9 cellular contexts compared by ENCODE assay signal in genomic region chr18:62131305-62131909, GRCh38. TPM values are rescaled to one million over a fixed set of nuclear protein-coding genes. Genes with fewer than 3 reads are reported as not detected.
DNase-seq lines count a peak whose midpoint lies in the region; ATAC-seq, FAIRE-seq and TF ChIP-seq lines count a peak whose summit lies in the region.
"Had no signal": no experiment of that assay in that cellular context is flagged by ENCODE, and none has a peak within 500 bp of the region (broad histone marks: within the 10 kb centered on the region; RNA-seq: fewer than 3 reads in every experiment).

No MANE protein-coding gene starts in this region.

- no peak overlapping the region for H4K8ac ChIP-seq in trophoblast cell (ENCODE audit: low read depth, low read length)

- TF ChIP-seq CTCF in foreskin keratinocyte (conservative IDR thresholded peaks at IDR 0.05), result peak; percentile 95

- no peak overlapping the region for H3K23ac ChIP-seq in trophoblast cell (ENCODE audit: low read length)

- DNase-seq in CMK (ENCODE audit: low read depth), result peak; percentile 40
- DNase-seq in HTR-8/SVneo (ENCODE audit: insufficient read length, low spot score), result peak; percentile 12
- DNase-seq in RCC 7860 (ENCODE audit: low spot score), result peak; percentile 18
- DNase-seq in activated T-helper 1 cell treated with anti-CD3 and anti-CD28 coated beads, Interleukin-12 subunit alpha, Interleukin-12 subunit beta, Interleukin-2, Interleukin-4 antibody, amounts not matched to agents 30 ng/mL and 10 ng/mL and 1 ng/mL, durations not matched to agents 14 hours and 24 hours and 36 hours (ENCODE audit: low spot score), result peak; percentile 31
- DNase-seq in foreskin keratinocyte, result peak; percentile 10 to 38
- peak; percentile 41 to 73 for DNase-seq in trophoblast cell
- DNase-seq in urothelium cell line (ENCODE audit: low spot score), result peak; percentile 31

- H3K36me3 ChIP-seq in trophoblast cell (ENCODE audit: control insufficient read depth in 1 of 2, insufficient read depth in 2 of 2, low read length in 2 of 2), result no peaks in the 10 kb centered on the region

- no peak overlapping the region for H2AFZ ChIP-seq in trophoblast cell (ENCODE audit: insufficient read depth, low read length, poor library complexity)

- WGBS in trophoblast cell (ENCODE audit: extremely low coverage, insufficient coverage, insufficient read length), result no CpG with 5 or more reads among the region's 2 CpGs

- H3K27ac ChIP-seq in foreskin keratinocyte (no peak overlapping the region), trophoblast cell (ENCODE audit: low read depth, low read length) (no peak overlapping the region)

- no peak overlapping the region for H3K4me2 ChIP-seq in trophoblast cell (ENCODE audit: low read length)

- no peak overlapping the region for H3K18ac ChIP-seq in trophoblast cell (ENCODE audit: low read length)

- H2BK12ac ChIP-seq in trophoblast cell (ENCODE audit: low read length), result no peak overlapping the region

- H2BK5ac ChIP-seq in trophoblast cell (ENCODE audit: low read depth, low read length, poor library complexity), result no peak overlapping the region

- no peak overlapping the region for H3K4me3 ChIP-seq in trophoblast cell (ENCODE audit: low read depth, low read length)

- H3K9ac ChIP-seq in trophoblast cell (ENCODE audit: low read length), result no peak overlapping the region

- H3K79me2 ChIP-seq in trophoblast cell (ENCODE audit: control insufficient read depth, insufficient read depth, low read length, poor library complexity), result no peaks in the 10 kb centered on the region

- no peak overlapping the region for H4K12ac ChIP-seq in trophoblast cell (ENCODE audit: low read depth, low read length)

- H3K4me3 Mint-ChIP-seq in activated T-helper 1 cell treated with anti-CD3 and anti-CD28 coated beads, Interleukin-12 subunit alpha, Interleukin-12 subunit beta, Interleukin-2, Interleukin-4 antibody, amounts not matched to agents 30 ng/mL and 10 ng/mL and 1 ng/mL, durations not matched to agents 14 hours and 24 hours and 36 hours, result no peak overlapping the region
- H3K4me3 Mint-ChIP-seq: T-helper 1 cell treated with Interleukin-12 subunit alpha and Interleukin-12 subunit beta and Interleukin-4 antibody, amounts not matched to agents 30 μg/mL and 1 μg/mL, for 36 hours had no signal

- H3K27ac Mint-ChIP-seq in activated T-helper 1 cell treated with anti-CD3 and anti-CD28 coated beads, Interleukin-12 subunit alpha, Interleukin-12 subunit beta, Interleukin-2, Interleukin-4 antibody, amounts not matched to agents 30 ng/mL and 10 ng/mL and 1 ng/mL, durations not matched to agents 14 hours and 24 hours and 36 hours, result no peak overlapping the region
- H3K27ac Mint-ChIP-seq: T-helper 1 cell treated with Interleukin-12 subunit alpha and Interleukin-12 subunit beta and Interleukin-4 antibody, amounts not matched to agents 30 μg/mL and 1 μg/mL, for 36 hours had no signal

- ATAC-seq in GM19395 (IDR thresholded peaks at IDR 0.05; ENCODE audit: unreplicated experiment) (peak; percentile 70), foreskin keratinocyte (peak; percentile 62)

- H3K79me1 ChIP-seq in trophoblast cell (ENCODE audit: low read length), result no peaks in the 10 kb centered on the region

- H3K9me3 Mint-ChIP-seq in activated T-helper 1 cell treated with anti-CD3 and anti-CD28 coated beads, Interleukin-12 subunit alpha, Interleukin-12 subunit beta, Interleukin-2, Interleukin-4 antibody, amounts not matched to agents 30 ng/mL and 10 ng/mL and 1 ng/mL, durations not matched to agents 14 hours and 24 hours and 36 hours, result no peaks in the 10 kb centered on the region
- H3K9me3 Mint-ChIP-seq: T-helper 1 cell treated with Interleukin-12 subunit alpha and Interleukin-12 subunit beta and Interleukin-4 antibody, amounts not matched to agents 30 μg/mL and 1 μg/mL, for 36 hours had no signal

- no peaks in the 10 kb centered on the region for H3K9me3 ChIP-seq in trophoblast cell (ENCODE audit: insufficient read depth, low read depth, low read length)

- H3K36me3 Mint-ChIP-seq in activated T-helper 1 cell treated with anti-CD3 and anti-CD28 coated beads, Interleukin-12 subunit alpha, Interleukin-12 subunit beta, Interleukin-2, Interleukin-4 antibody, amounts not matched to agents 30 ng/mL and 10 ng/mL and 1 ng/mL, durations not matched to agents 14 hours and 24 hours and 36 hours (ENCODE audit: low read depth), result peaks cover 7% of the 10 kb centered on the region

- no peak overlapping the region for H2AK5ac ChIP-seq in trophoblast cell (ENCODE audit: low read length)

- H3K27me3 ChIP-seq in foreskin keratinocyte, result no peaks in the 10 kb centered on the region
- no peaks in the 10 kb centered on the region for H3K27me3 ChIP-seq in trophoblast cell (ENCODE audit: insufficient read depth, low read length)

- no peak overlapping the region for H4K91ac ChIP-seq in trophoblast cell (ENCODE audit: low read depth, low read length)

- FAIRE-seq in HTR-8/SVneo (lab: Jason Lieb, UNC) (no peak), RCC 7860 (lab: Jason Lieb, UNC) (peak; percentile 69), urothelium cell line (lab: Jason Lieb, UNC) (no peak)

- intact Hi-C loops in activated T-helper 1 cell treated with anti-CD3 and anti-CD28 coated beads, Interleukin-12 subunit alpha, Interleukin-12 subunit beta, Interleukin-2, Interleukin-4 antibody, amounts not matched to agents 30 ng/mL and 10 ng/mL and 1 ng/mL, durations not matched to agents 14 hours and 24 hours and 36 hours (cut with micrococcal nuclease), result loop anchor here (1.0 kb wide), 6 partner anchors 230 to 809 kb away; no protein-coding TSS in a partner anchor

- H2BK120ac ChIP-seq in trophoblast cell (ENCODE audit: insufficient read depth, low read length, poor library complexity), result no peak overlapping the region

- H3K4me1 ChIP-seq in foreskin keratinocyte, result peaks cover 15% of the 10 kb centered on the region
- H3K4me1 ChIP-seq in trophoblast cell (ENCODE audit: control insufficient read depth in 1 of 2, insufficient read depth in 2 of 2, low read length in 2 of 2), result peaks cover 0 to 3% of the 10 kb centered on the region in 2 experiments

- no peaks in the 10 kb centered on the region for H3K4me1 Mint-ChIP-seq in activated T-helper 1 cell treated with anti-CD3 and anti-CD28 coated beads, Interleukin-12 subunit alpha, Interleukin-12 subunit beta, Interleukin-2, Interleukin-4 antibody, amounts not matched to agents 30 ng/mL and 10 ng/mL and 1 ng/mL, durations not matched to agents 14 hours and 24 hours and 36 hours (ENCODE audit: low read depth)

- H3K27me3 Mint-ChIP-seq in activated T-helper 1 cell treated with anti-CD3 and anti-CD28 coated beads, Interleukin-12 subunit alpha, Interleukin-12 subunit beta, Interleukin-2, Interleukin-4 antibody, amounts not matched to agents 30 ng/mL and 10 ng/mL and 1 ng/mL, durations not matched to agents 14 hours and 24 hours and 36 hours (ENCODE audit: insufficient read depth), result no peaks in the 10 kb centered on the region

- H3K4ac ChIP-seq in trophoblast cell (ENCODE audit: low read depth, low read length), result no peak overlapping the region

- no peak overlapping the region for H3K14ac ChIP-seq in trophoblast cell (ENCODE audit: low read length)

RNA-seq across cellular contexts. Expression of gene PIGN, which starts 55.4 kb away (rescaled TPM):
- total RNA-seq in activated T-helper 1 cell treated with anti-CD3 and anti-CD28 coated beads, Interleukin-12 subunit alpha, Interleukin-12 subunit beta, Interleukin-2, Interleukin-4 antibody, amounts not matched to agents 30 ng/mL and 10 ng/mL and 1 ng/mL, durations not matched to agents 14 hours and 24 hours and 36 hours, result 28.5 and 36.1 TPM in 2 replicates
- total RNA-seq in foreskin keratinocyte, result 22.4 and 23.0 TPM in 2 replicates
- 5.3 and 6.1 TPM in 2 replicates for polyA plus RNA-seq in foreskin keratinocyte
- 15.3 TPM in 2 replicates for polyA plus RNA-seq in trophoblast cell (2013)

RNA-seq across cellular contexts. Expression of gene RELCH, which starts 55.6 kb away (rescaled TPM):
- 32.6 and 34.5 TPM in 2 replicates for total RNA-seq in activated T-helper 1 cell treated with anti-CD3 and anti-CD28 coated beads, Interleukin-12 subunit alpha, Interleukin-12 subunit beta, Interleukin-2, Interleukin-4 antibody, amounts not matched to agents 30 ng/mL and 10 ng/mL and 1 ng/mL, durations not matched to agents 14 hours and 24 hours and 36 hours
- total RNA-seq in foreskin keratinocyte, result 16.6 and 17.9 TPM in 2 replicates
- polyA plus RNA-seq in foreskin keratinocyte, result 3.6 and 4.6 TPM in 2 replicates
- polyA plus RNA-seq in trophoblast cell (2013), result 10.2 and 12.0 TPM in 2 replicates
